Comparison of ENCODE assay signal across 26 cellular contexts in genomic region chr12:97939141-97939540, GRCh38.
"Had no signal": no experiment of that assay in that cellular context is flagged by ENCODE, and none has a peak within 500 bp of the region (broad histone marks: within the 10 kb centered on the region; RNA-seq: fewer than 3 reads in every experiment).

No MANE protein-coding gene starts in this region.

- H3K27me3 ChIP-seq: neutrophil, ovary, right lobe of liver, testis had no signal

- H3K9me3 ChIP-seq: neutrophil, ovary, psoas muscle, right lobe of liver, testis had no signal

- ATAC-seq: left cardiac atrium; psoas muscle; right lobe of liver; stimulated activated naive B cell treated with anti-CD40 and anti-IgM and Interleukin-4, amounts not matched to agents 10 μg/mL and 1 μg/mL and 100 μg/mL, for 72 hours had no signal

- H3K27ac Mint-ChIP-seq: activated CD4-positive, alpha-beta memory T cell treated with anti-CD3 and anti-CD28 coated beads for 36 hours; activated naive CD4-positive, alpha-beta T cell treated with anti-CD3 and anti-CD28 coated beads for 36 hours; dendritic cell treated with granulocyte-macrophage colony-stimulating factor and Interleukin-4, amounts not matched to agents 40 ng/mL and 50 ng/mL, for 4 days; nephron; stimulated activated naive B cell treated with anti-CD40 and anti-IgM and Interleukin-4, amounts not matched to agents 10 μg/mL and 1 μg/mL and 100 μg/mL, for 72 hours; type B pancreatic cell had no signal

- H3K4me3 ChIP-seq: ovary, psoas muscle, right lobe of liver, smooth muscle cell, testis had no signal

- H3K4me1 ChIP-seq: psoas muscle, right lobe of liver, testis had no signal

- FAIRE-seq: endometrium, frontal cortex had no signal

- H3K36me3 ChIP-seq: neutrophil, ovary, right lobe of liver had no signal

- H3K4me2 ChIP-seq: smooth muscle cell had no signal

- DNase-seq: activated CD4-positive, alpha-beta memory T cell treated with anti-CD3 and anti-CD28 coated beads for 36 hours; activated CD4-positive, alpha-beta T cell treated with anti-CD3 and anti-CD28 coated beads for 48 hours; activated naive CD4-positive, alpha-beta T cell treated with anti-CD3 and anti-CD28 coated beads for 36 hours; activated T-cell treated with anti-CD3 and anti-CD28 coated beads, Interleukin-2, amount 50 U/mL, for 48 hours; amygdala; caudate nucleus; effector CD4-positive, alpha-beta T cell; erythroblast; head of caudate nucleus; hypothalamus; left cardiac atrium; ovary; psoas muscle; right lobe of liver; stimulated activated CD4-positive, alpha-beta T cell treated with anti-CD3 and anti-CD28 coated beads, Interleukin-2, amount 100 ng/mL, for 48 hours; stimulated activated CD8-positive, alpha-beta memory T cell treated with anti-CD3 and anti-CD28 coated beads, Interleukin-4, amount 100 ng/mL, for 48 hours; stimulated activated naive B cell treated with anti-CD40 and anti-IgM and Interleukin-4, amounts not matched to agents 10 μg/mL and 1 μg/mL and 100 μg/mL, for 72 hours; testis had no signal

- H3K36me3 Mint-ChIP-seq: activated CD4-positive, alpha-beta memory T cell treated with anti-CD3 and anti-CD28 coated beads for 36 hours; brain; stimulated activated naive B cell treated with anti-CD40 and anti-IgM and Interleukin-4, amounts not matched to agents 10 μg/mL and 1 μg/mL and 100 μg/mL, for 72 hours; type B pancreatic cell had no signal

- H3K27ac ChIP-seq: neutrophil, ovary, psoas muscle, right lobe of liver, testis had no signal

- H3K9me3 Mint-ChIP-seq: activated CD4-positive, alpha-beta memory T cell treated with anti-CD3 and anti-CD28 coated beads for 36 hours; dendritic cell treated with granulocyte-macrophage colony-stimulating factor and Interleukin-4, amounts not matched to agents 40 ng/mL and 50 ng/mL, for 4 days; type B pancreatic cell had no signal
